Comparison of ENCODE assay signal across 21 cellular contexts in the genomic region with DNA sequence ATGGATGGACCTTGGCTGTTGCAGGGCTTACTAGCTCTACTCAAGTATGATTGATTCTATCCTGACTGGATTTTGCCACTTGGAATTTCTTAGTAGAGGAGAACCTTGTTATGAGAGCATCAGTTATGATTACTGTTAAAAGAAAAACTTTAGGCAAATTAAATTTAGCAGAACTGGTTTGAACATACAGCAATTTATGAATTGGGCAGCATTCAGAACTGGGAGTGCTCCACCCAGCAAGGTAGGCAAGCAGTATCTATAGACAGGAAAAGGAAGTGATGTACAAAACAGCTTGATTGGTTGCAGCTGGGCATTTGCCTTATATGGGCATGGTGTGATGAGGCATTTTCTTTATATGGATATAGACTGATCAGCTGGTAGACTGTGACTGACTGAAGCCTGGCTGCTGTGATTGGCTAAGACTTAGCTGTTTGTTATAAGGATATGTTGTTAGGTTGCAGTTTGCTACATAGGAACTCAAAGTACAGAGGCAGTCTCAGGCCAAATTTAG. TPM values are rescaled to one million over a fixed set of nuclear protein-coding genes. Genes with fewer than 3 reads are reported as not detected.
DNase-seq lines count a peak whose midpoint lies in the region; ATAC-seq, FAIRE-seq and TF ChIP-seq lines count a peak whose summit lies in the region.
"Had no signal": no experiment of that assay in that cellular context is flagged by ENCODE, and none has a peak within 500 bp of the region (broad histone marks: within the 10 kb centered on the region; RNA-seq: fewer than 3 reads in every experiment).

No MANE protein-coding gene starts in this region.

- H3K27me3 Mint-ChIP-seq in immature natural killer cell (ENCODE audit: low read depth in 3 of 3) = peaks cover 0 to 2% (median 2%) of the 10 kb centered on the region in 3 donors

- peaks cover 5 to 10% (median 8%) of the 10 kb centered on the region in 6 donors for H3K9me3 Mint-ChIP-seq in immature natural killer cell

- ATAC-seq in DND-41 (ENCODE audit: insufficient read depth, low read depth) = peak; percentile 42; the same call in 1 of the 3 replicates

- FAIRE-seq in HTR-8/SVneo (lab: Jason Lieb, UNC) = no peak
- FAIRE-seq: keratinocyte had no signal

- H3K27me3 ChIP-seq in DND-41 (ENCODE audit: insufficient read depth, low read length, poor library complexity) = no peaks in the 10 kb centered on the region
- H3K27me3 ChIP-seq: ascending aorta, Peyer's patch had no signal

- H3K4me3 Mint-ChIP-seq in immature natural killer cell = peak overlapping the region in 1 of 5 donors; percentile 18

- peaks cover 41 to 43% of the 10 kb centered on the region in 2 donors for H3K4me1 Mint-ChIP-seq in immature natural killer cell

- no peak overlapping the region for H3K27ac ChIP-seq in DND-41 (ENCODE audit: low read length)
- H3K27ac ChIP-seq: ascending aorta, Peyer's patch, prostate gland, skin epidermis had no signal

- no peak overlapping the region for H3K4me3 ChIP-seq in DND-41 (ENCODE audit: low read depth in 1 of 2, low read length in 2 of 2)
- H3K4me3 ChIP-seq: ascending aorta, Peyer's patch, prostate gland, skin epidermis had no signal

- peaks cover 9% of the 10 kb centered on the region for H3K9me3 ChIP-seq in DND-41 (ENCODE audit: insufficient read depth, low read length, severe bottlenecking)
- H3K9me3 ChIP-seq: ascending aorta, prostate gland had no signal

- H3K36me3 ChIP-seq in DND-41 (ENCODE audit: insufficient read depth, low read length) = no peaks in the 10 kb centered on the region
- H3K36me3 ChIP-seq: ascending aorta, Peyer's patch, prostate gland had no signal

- no peak overlapping the region for H2AFZ ChIP-seq in DND-41 (ENCODE audit: low read depth, low read length)

- no peak overlapping the region for H3K4me2 ChIP-seq in DND-41 (ENCODE audit: insufficient read depth, low read length)

- peaks cover 4 to 12% (median 10%) of the 10 kb centered on the region in 3 donors for H3K36me3 Mint-ChIP-seq in immature natural killer cell

- TF ChIP-seq CTCF in DND-41 (IDR thresholded peaks at IDR 0.05; ENCODE audit: borderline replicate concordance, extremely low read depth, low read length, poor library complexity, severe bottlenecking) = no peak

- H3K4me1 ChIP-seq in DND-41 (ENCODE audit: insufficient read depth, low read length) = peaks cover 7% of the 10 kb centered on the region
- H3K4me1 ChIP-seq: ascending aorta, prostate gland had no signal

- peak overlapping the region; percentile 62 to 98 (median 80) for H3K27ac Mint-ChIP-seq in immature natural killer cell

- DNase-seq in CD1c-positive myeloid dendritic cell (ENCODE audit: extremely low spot score) (peak; percentile 17), DND-41 (no peak), RKO (ENCODE audit: low spot score) (peak; percentile 47), immature natural killer cell (no peak), mucosa of gallbladder (ENCODE audit: low spot score) (no peak), HTR-8/SVneo (ENCODE audit: insufficient read length, low spot score) (no peak)
- DNase-seq in stimulated activated CD4-positive, alpha-beta T cell treated with anti-CD3 and anti-CD28 coated beads, Interleukin-2, amount 100 ng/mL, for 48 hours = no peak
- DNase-seq: activated gamma-delta T cell treated with Interleukin-2 at 50 U/mL for 16 hours; DMS79 treated with DMSO at 0.1 percent for 48 hours; HCEC 1CT; KG1; mammary epithelial cell; NCI-H1417 treated with DMSO at 0.1 percent for 48 hours; NCI-H82; Peyer's patch; stimulated activated CD4-positive, alpha-beta T cell treated with anti-CD3 and anti-CD28 coated beads, Interleukin-4, amount 100 ng/mL, for 24 hours had no signal

- H3K9ac ChIP-seq in DND-41 (ENCODE audit: low read depth, low read length) = no peak overlapping the region

- H3K79me2 ChIP-seq in DND-41 (ENCODE audit: insufficient read depth, low read length) = no peaks in the 10 kb centered on the region

- H4K20me1 ChIP-seq in DND-41 (ENCODE audit: insufficient read depth, low read length) = no peaks in the 10 kb centered on the region

RNA-seq across cellular contexts. Expression of a gene that starts 17.6 kb away (rescaled TPM):
- 100 to 1,000 TPM in 1 of 3 donors, 10 to 100 TPM in 2; 65.7 to 102 (median 66.1) TPM for polyA plus RNA-seq in immature natural killer cell
- 38.5 TPM for total RNA-seq in mucosa of gallbladder

RNA-seq across cellular contexts. Expression of a gene that starts 30.9 kb away (rescaled TPM):
- 1 to 10 TPM in 1 of 3 donors, under 1 TPM in 1, not detected in 1; 0.76 to 1.5 TPM for polyA plus RNA-seq in immature natural killer cell
- 1.5 TPM for total RNA-seq in mucosa of gallbladder
- polyA plus RNA-seq: neural cell had no signal

RNA-seq across cellular contexts. Expression of a gene that starts 43.2 kb away (rescaled TPM):
- 10 to 100 TPM; 28.7 to 74.9 (median 30.9) TPM for polyA plus RNA-seq in immature natural killer cell
- 4.2 TPM for total RNA-seq in mucosa of gallbladder
- total RNA-seq: mammary epithelial cell had no signal
- polyA plus RNA-seq: keratinocyte, mammary epithelial cell, neural cell had no signal

Comparison
In these comparisons a context has a peak if more than half of its experiments do, and no peak if none do; other contexts are left out.
1. DNase-seq: peak in CD1c-positive myeloid dendritic cell (single experiment) and RKO (single experiment); none in DND-41 (single experiment), immature natural killer cell (0 of 3), mucosa of gallbladder (single experiment), HTR-8/SVneo (single experiment) and stimulated activated CD4-positive, alpha-beta T cell treated with anti-CD3 and anti-CD28 coated beads, Interleukin-2, amount 100 ng/mL, for 48 hours (0 of 2).